Comparison of ENCODE assay signal across 1 cellular context in genomic region chr5:43038523-43038989, GRCh38.
TF ChIP-seq lines count a peak whose summit lies in the region.

No MANE protein-coding gene starts in this region.

TF ChIP-seq in GM23338, 12 proteins besides CTCF, POLR2A, EP300 and RAD21:
- TF ChIP-seq REST (IDR thresholded peaks at IDR 0.05; ENCODE audit: unreplicated experiment) (no peak), ZNF331 (CRISPR knock-in tag; IDR thresholded peaks at IDR 0.05; ENCODE audit: low read depth) (no peak), ETS1 (IDR thresholded peaks at IDR 0.05) (no peak), EZH2 (IDR thresholded peaks at IDR 0.05; ENCODE audit: low read depth, unreplicated experiment) (peak; percentile 41)
